Comparison of ENCODE assay signal across 2 cellular contexts in the genomic region with DNA sequence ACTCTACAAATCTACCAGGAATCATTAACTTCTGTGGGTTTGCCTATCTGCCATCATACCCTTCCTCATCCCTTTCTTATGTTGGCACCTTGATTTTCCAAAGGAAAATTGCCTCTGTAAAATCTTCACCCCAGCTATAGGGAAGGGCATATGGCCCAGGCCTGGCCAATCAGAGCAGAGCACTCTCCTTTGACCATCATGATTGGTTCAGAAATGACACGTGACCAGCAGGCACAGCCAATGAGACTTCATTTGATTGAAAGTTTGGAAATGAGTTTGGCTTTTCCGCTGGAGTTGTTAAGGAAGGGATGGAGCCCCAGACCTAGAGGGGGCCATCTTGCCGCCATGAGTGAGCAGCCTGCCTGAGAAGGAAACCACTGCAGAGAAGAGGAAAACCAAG.
TF ChIP-seq lines count a peak whose summit lies in the region.

No MANE protein-coding gene starts in this region.

TF ChIP-seq in Ishikawa, 13 proteins besides CTCF, POLR2A, EP300 and RAD21:
- TF ChIP-seq, protein P1, sequence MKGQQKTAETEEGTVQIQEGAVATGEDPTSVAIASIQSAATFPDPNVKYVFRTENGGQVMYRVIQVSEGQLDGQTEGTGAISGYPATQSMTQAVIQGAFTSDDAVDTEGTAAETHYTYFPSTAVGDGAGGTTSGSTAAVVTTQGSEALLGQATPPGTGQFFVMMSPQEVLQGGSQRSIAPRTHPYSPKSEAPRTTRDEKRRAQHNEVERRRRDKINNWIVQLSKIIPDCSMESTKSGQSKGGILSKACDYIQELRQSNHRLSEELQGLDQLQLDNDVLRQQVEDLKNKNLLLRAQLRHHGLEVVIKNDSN (IDR thresholded peaks at IDR 0.05), result peak; percentile 64
- TF ChIP-seq YY1 (IDR thresholded peaks at IDR 0.05; ENCODE audit: low read depth), result no peak
- TF ChIP-seq TAF1 (IDR thresholded peaks at IDR 0.05; ENCODE audit: low read depth), result no peak

TF ChIP-seq in K562, 482 proteins besides CTCF, POLR2A, EP300 and RAD21 (continued from another document and continues in another):
- TF ChIP-seq NFYB (IDR thresholded peaks at IDR 0.05; ENCODE audit: extremely low read depth, insufficient read length), result peak; percentile 29
- no peak for TF ChIP-seq NR3C1 (CRISPR knock-in tag; IDR thresholded peaks at IDR 0.05)
- no peak for TF ChIP-seq ZNF696 (CRISPR knock-in tag; conservative IDR thresholded peaks at IDR 0.05)
- TF ChIP-seq, protein P2, sequence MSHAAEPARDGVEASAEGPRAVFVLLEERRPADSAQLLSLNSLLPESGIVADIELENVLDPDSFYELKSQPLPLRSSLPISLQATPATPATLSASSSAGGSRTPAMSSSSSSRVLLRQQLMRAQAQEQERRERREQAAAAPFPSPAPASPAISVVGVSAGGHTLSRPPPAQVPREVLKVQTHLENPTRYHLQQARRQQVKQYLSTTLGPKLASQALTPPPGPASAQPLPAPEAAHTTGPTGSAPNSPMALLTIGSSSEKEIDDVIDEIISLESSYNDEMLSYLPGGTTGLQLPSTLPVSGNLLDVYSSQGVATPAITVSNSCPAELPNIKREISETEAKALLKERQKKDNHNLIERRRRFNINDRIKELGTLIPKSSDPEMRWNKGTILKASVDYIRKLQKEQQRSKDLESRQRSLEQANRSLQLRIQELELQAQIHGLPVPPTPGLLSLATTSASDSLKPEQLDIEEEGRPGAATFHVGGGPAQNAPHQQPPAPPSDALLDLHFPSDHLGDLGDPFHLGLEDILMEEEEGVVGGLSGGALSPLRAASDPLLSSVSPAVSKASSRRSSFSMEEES (CRISPR knock-in tag; IDR thresholded peaks at IDR 0.05), result peak; percentile 70
- TF ChIP-seq RAD51 (IDR thresholded peaks at IDR 0.05; ENCODE audit: borderline replicate concordance, low read depth), result peak; percentile 91
- TF ChIP-seq, protein P3, sequence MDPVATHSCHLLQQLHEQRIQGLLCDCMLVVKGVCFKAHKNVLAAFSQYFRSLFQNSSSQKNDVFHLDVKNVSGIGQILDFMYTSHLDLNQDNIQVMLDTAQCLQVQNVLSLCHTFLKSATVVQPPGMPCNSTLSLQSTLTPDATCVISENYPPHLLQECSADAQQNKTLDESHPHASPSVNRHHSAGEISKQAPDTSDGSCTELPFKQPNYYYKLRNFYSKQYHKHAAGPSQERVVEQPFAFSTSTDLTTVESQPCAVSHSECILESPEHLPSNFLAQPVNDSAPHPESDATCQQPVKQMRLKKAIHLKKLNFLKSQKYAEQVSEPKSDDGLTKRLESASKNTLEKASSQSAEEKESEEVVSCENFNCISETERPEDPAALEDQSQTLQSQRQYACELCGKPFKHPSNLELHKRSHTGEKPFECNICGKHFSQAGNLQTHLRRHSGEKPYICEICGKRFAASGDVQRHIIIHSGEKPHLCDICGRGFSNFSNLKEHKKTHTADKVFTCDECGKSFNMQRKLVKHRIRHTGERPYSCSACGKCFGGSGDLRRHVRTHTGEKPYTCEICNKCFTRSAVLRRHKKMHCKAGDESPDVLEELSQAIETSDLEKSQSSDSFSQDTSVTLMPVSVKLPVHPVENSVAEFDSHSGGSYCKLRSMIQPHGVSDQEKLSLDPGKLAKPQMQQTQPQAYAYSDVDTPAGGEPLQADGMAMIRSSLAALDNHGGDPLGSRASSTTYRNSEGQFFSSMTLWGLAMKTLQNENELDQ (CRISPR knock-in tag; IDR thresholded peaks at IDR 0.05; ENCODE audit: borderline replicate concordance), result no peak
- no peak for TF ChIP-seq ZFP1 (CRISPR knock-in tag; IDR thresholded peaks at IDR 0.05)
- TF ChIP-seq ZNF263 (CRISPR knock-in tag; IDR thresholded peaks at IDR 0.05; ENCODE audit: borderline replicate concordance), result no peak
- no peak for TF ChIP-seq ZNF707 (CRISPR knock-in tag; conservative IDR thresholded peaks at IDR 0.05)
- TF ChIP-seq, protein P4, sequence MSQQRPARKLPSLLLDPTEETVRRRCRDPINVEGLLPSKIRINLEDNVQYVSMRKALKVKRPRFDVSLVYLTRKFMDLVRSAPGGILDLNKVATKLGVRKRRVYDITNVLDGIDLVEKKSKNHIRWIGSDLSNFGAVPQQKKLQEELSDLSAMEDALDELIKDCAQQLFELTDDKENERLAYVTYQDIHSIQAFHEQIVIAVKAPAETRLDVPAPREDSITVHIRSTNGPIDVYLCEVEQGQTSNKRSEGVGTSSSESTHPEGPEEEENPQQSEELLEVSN (IDR thresholded peaks at IDR 0.05; ENCODE audit: borderline replicate concordance in 1 of 2, extremely low read depth in 1 of 2, insufficient read depth in 1 of 2, insufficient read length in 1 of 2, low read depth in 1 of 2, low read length in 1 of 2, poor library complexity in 1 of 2, severe bottlenecking in 1 of 2), result no peak
- TF ChIP-seq MEF2A (IDR thresholded peaks at IDR 0.05; ENCODE audit: control insufficient read depth, low read depth, low read length), result no peak
- TF ChIP-seq, protein P5, sequence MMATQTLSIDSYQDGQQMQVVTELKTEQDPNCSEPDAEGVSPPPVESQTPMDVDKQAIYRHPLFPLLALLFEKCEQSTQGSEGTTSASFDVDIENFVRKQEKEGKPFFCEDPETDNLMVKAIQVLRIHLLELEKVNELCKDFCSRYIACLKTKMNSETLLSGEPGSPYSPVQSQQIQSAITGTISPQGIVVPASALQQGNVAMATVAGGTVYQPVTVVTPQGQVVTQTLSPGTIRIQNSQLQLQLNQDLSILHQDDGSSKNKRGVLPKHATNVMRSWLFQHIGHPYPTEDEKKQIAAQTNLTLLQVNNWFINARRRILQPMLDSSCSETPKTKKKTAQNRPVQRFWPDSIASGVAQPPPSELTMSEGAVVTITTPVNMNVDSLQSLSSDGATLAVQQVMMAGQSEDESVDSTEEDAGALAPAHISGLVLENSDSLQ (IDR thresholded peaks at IDR 0.05), result no peak
- no peak for TF ChIP-seq HMGN3 (IDR thresholded peaks at IDR 0.05; ENCODE audit: borderline replicate concordance, extremely low read depth, insufficient read length, low read depth, low read length)
- no peak for TF ChIP-seq MAFG (tag; conservative IDR thresholded peaks at IDR 0.05)
- TF ChIP-seq, protein P6, sequence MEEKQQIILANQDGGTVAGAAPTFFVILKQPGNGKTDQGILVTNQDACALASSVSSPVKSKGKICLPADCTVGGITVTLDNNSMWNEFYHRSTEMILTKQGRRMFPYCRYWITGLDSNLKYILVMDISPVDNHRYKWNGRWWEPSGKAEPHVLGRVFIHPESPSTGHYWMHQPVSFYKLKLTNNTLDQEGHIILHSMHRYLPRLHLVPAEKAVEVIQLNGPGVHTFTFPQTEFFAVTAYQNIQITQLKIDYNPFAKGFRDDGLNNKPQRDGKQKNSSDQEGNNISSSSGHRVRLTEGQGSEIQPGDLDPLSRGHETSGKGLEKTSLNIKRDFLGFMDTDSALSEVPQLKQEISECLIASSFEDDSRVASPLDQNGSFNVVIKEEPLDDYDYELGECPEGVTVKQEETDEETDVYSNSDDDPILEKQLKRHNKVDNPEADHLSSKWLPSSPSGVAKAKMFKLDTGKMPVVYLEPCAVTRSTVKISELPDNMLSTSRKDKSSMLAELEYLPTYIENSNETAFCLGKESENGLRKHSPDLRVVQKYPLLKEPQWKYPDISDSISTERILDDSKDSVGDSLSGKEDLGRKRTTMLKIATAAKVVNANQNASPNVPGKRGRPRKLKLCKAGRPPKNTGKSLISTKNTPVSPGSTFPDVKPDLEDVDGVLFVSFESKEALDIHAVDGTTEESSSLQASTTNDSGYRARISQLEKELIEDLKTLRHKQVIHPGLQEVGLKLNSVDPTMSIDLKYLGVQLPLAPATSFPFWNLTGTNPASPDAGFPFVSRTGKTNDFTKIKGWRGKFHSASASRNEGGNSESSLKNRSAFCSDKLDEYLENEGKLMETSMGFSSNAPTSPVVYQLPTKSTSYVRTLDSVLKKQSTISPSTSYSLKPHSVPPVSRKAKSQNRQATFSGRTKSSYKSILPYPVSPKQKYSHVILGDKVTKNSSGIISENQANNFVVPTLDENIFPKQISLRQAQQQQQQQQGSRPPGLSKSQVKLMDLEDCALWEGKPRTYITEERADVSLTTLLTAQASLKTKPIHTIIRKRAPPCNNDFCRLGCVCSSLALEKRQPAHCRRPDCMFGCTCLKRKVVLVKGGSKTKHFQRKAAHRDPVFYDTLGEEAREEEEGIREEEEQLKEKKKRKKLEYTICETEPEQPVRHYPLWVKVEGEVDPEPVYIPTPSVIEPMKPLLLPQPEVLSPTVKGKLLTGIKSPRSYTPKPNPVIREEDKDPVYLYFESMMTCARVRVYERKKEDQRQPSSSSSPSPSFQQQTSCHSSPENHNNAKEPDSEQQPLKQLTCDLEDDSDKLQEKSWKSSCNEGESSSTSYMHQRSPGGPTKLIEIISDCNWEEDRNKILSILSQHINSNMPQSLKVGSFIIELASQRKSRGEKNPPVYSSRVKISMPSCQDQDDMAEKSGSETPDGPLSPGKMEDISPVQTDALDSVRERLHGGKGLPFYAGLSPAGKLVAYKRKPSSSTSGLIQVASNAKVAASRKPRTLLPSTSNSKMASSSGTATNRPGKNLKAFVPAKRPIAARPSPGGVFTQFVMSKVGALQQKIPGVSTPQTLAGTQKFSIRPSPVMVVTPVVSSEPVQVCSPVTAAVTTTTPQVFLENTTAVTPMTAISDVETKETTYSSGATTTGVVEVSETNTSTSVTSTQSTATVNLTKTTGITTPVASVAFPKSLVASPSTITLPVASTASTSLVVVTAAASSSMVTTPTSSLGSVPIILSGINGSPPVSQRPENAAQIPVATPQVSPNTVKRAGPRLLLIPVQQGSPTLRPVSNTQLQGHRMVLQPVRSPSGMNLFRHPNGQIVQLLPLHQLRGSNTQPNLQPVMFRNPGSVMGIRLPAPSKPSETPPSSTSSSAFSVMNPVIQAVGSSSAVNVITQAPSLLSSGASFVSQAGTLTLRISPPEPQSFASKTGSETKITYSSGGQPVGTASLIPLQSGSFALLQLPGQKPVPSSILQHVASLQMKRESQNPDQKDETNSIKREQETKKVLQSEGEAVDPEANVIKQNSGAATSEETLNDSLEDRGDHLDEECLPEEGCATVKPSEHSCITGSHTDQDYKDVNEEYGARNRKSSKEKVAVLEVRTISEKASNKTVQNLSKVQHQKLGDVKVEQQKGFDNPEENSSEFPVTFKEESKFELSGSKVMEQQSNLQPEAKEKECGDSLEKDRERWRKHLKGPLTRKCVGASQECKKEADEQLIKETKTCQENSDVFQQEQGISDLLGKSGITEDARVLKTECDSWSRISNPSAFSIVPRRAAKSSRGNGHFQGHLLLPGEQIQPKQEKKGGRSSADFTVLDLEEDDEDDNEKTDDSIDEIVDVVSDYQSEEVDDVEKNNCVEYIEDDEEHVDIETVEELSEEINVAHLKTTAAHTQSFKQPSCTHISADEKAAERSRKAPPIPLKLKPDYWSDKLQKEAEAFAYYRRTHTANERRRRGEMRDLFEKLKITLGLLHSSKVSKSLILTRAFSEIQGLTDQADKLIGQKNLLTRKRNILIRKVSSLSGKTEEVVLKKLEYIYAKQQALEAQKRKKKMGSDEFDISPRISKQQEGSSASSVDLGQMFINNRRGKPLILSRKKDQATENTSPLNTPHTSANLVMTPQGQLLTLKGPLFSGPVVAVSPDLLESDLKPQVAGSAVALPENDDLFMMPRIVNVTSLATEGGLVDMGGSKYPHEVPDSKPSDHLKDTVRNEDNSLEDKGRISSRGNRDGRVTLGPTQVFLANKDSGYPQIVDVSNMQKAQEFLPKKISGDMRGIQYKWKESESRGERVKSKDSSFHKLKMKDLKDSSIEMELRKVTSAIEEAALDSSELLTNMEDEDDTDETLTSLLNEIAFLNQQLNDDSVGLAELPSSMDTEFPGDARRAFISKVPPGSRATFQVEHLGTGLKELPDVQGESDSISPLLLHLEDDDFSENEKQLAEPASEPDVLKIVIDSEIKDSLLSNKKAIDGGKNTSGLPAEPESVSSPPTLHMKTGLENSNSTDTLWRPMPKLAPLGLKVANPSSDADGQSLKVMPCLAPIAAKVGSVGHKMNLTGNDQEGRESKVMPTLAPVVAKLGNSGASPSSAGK (IDR thresholded peaks at IDR 0.05), result no peak
- TF ChIP-seq ZC3H4 (CRISPR knock-in tag; IDR thresholded peaks at IDR 0.05; ENCODE audit: borderline replicate concordance), result no peak
- no peak for TF ChIP-seq BDP1 (IDR thresholded peaks at IDR 0.05; ENCODE audit: insufficient read depth, insufficient read length)
- no peak for TF ChIP-seq CBX2 (IDR thresholded peaks at IDR 0.05; ENCODE audit: insufficient read depth, low read length, poor library complexity, severe bottlenecking)
- TF ChIP-seq NCOR1 (IDR thresholded peaks at IDR 0.05), result no peak
- TF ChIP-seq KHSRP (IDR thresholded peaks at IDR 0.05), result no peak
- no peak for TF ChIP-seq KLF6 (CRISPR knock-in tag; IDR thresholded peaks at IDR 0.05; ENCODE audit: borderline replicate concordance)
- TF ChIP-seq U2AF2 (optimal IDR thresholded peaks at IDR 0.05; ENCODE audit: low read depth, low read length), result no peak
- TF ChIP-seq, protein P7, sequence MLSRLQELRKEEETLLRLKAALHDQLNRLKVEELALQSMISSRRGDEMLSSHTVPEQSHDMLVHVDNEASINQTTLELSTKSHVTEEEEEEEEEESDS (CRISPR knock-in tag; IDR thresholded peaks at IDR 0.05), result no peak
- no peak for TF ChIP-seq CHD4 (IDR thresholded peaks at IDR 0.05; ENCODE audit: insufficient read depth, insufficient replicate concordance, low read depth, low read length, poor library complexity, severe bottlenecking)
- TF ChIP-seq, protein P8, sequence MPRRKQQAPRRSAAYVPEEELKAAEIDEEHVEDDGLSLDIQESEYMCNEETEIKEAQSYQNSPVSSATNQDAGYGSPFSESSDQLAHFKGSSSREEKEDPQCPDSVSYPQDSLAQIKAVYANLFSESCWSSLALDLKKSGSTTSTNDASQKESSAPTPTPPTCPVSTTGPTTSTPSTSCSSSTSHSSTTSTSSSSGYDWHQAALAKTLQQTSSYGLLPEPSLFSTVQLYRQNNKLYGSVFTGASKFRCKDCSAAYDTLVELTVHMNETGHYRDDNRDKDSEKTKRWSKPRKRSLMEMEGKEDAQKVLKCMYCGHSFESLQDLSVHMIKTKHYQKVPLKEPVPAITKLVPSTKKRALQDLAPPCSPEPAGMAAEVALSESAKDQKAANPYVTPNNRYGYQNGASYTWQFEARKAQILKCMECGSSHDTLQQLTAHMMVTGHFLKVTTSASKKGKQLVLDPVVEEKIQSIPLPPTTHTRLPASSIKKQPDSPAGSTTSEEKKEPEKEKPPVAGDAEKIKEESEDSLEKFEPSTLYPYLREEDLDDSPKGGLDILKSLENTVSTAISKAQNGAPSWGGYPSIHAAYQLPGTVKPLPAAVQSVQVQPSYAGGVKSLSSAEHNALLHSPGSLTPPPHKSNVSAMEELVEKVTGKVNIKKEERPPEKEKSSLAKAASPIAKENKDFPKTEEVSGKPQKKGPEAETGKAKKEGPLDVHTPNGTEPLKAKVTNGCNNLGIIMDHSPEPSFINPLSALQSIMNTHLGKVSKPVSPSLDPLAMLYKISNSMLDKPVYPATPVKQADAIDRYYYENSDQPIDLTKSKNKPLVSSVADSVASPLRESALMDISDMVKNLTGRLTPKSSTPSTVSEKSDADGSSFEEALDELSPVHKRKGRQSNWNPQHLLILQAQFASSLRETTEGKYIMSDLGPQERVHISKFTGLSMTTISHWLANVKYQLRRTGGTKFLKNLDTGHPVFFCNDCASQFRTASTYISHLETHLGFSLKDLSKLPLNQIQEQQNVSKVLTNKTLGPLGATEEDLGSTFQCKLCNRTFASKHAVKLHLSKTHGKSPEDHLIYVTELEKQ (CRISPR knock-in tag; IDR thresholded peaks at IDR 0.05), result no peak
- peak; percentile 54; the same call in 1 of the 2 replicates for TF ChIP-seq TOE1 (IDR thresholded peaks at IDR 0.05; ENCODE audit: borderline replicate concordance)
- no peak for TF ChIP-seq TOE1 (CRISPR knock-in tag; IDR thresholded peaks at IDR 0.05; ENCODE audit: borderline replicate concordance, low read depth)
- TF ChIP-seq, protein P9, sequence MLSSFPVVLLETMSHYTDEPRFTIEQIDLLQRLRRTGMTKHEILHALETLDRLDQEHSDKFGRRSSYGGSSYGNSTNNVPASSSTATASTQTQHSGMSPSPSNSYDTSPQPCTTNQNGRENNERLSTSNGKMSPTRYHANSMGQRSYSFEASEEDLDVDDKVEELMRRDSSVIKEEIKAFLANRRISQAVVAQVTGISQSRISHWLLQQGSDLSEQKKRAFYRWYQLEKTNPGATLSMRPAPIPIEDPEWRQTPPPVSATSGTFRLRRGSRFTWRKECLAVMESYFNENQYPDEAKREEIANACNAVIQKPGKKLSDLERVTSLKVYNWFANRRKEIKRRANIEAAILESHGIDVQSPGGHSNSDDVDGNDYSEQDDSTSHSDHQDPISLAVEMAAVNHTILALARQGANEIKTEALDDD (IDR thresholded peaks at IDR 0.05), result no peak
